9 cellular contexts compared by ENCODE assay signal in genomic region chr6:12890171-12890790, GRCh38.
DNase-seq lines count a peak whose midpoint lies in the region; ATAC-seq and TF ChIP-seq lines count a peak whose summit lies in the region.
"Had no signal": no experiment of that assay in that cellular context is flagged by ENCODE, and none has a peak within 500 bp of the region (broad histone marks: within the 10 kb centered on the region; RNA-seq: fewer than 3 reads in every experiment).

No MANE protein-coding gene starts in this region.

- H3K18ac ChIP-seq in mesendoderm (ENCODE audit: low read length): no peak overlapping the region

- H4K8ac ChIP-seq in mesendoderm (ENCODE audit: low read depth, low read length): no peak overlapping the region

- H3K23ac ChIP-seq in mesendoderm (ENCODE audit: low read length): no peak overlapping the region

- intact Hi-C loops in Calu3 (cut with micrococcal nuclease; ENCODE audit: unreplicated experiment): no loop called here
- intact Hi-C loops in activated naive CD4-positive, alpha-beta T cell treated with anti-CD3 and anti-CD28 coated beads for 36 hours (cut with micrococcal nuclease): loop anchor here (5.0 kb wide), 2 partner anchors 442 to 598 kb away; partner anchors contain the start of gene EDN1

- no peak overlapping the region for H3K4me2 ChIP-seq in mesendoderm (ENCODE audit: low read length)

- no TSS peak for BruUV-seq in Calu3 (replicated peaks; lab: Mats Ljungman, UMichigan)

- H3K27me3 Mint-ChIP-seq in Calu3 (ENCODE audit: unreplicated experiment): peaks cover 68% of the 10 kb centered on the region
- H3K27me3 Mint-ChIP-seq in activated naive CD4-positive, alpha-beta T cell treated with anti-CD3 and anti-CD28 coated beads for 36 hours (ENCODE audit: low read depth): peaks cover 15% of the 10 kb centered on the region

- peak; percentile 35 for TF ChIP-seq CTCF in Calu3 (IDR thresholded peaks at IDR 0.05; ENCODE audit: unreplicated experiment)

- H2BK120ac ChIP-seq in mesendoderm (ENCODE audit: low read depth, low read length): no peak overlapping the region

- no peak overlapping the region for H3K56ac ChIP-seq in mesendoderm (ENCODE audit: low read length)

- peak; percentile 6 for DNase-seq in Calu3
- peak; percentile 8 for DNase-seq in HS-27A (ENCODE audit: low read depth)
- peak; percentile 31 for DNase-seq in activated naive CD4-positive, alpha-beta T cell treated with anti-CD3 and anti-CD28 coated beads for 36 hours
- peak; percentile 53 for DNase-seq in mesendoderm
- DNase-seq in AG20443 (ENCODE audit: low spot score): no peak
- DNase-seq in NCI-H446 (lab: John Stamatoyannopoulos, UW): no peak
- no peak for DNase-seq in NCI-H1930 (lab: John Stamatoyannopoulos, UW)
- DNase-seq: NCI-H1048 had no signal

- H3K9me3 Mint-ChIP-seq in Calu3 (ENCODE audit: low read depth, unreplicated experiment): no peaks in the 10 kb centered on the region
- peaks cover 11% of the 10 kb centered on the region for H3K9me3 Mint-ChIP-seq in activated naive CD4-positive, alpha-beta T cell treated with anti-CD3 and anti-CD28 coated beads for 36 hours

- ATAC-seq in HG03039 (IDR thresholded peaks at IDR 0.05; ENCODE audit: unreplicated experiment): no peak

- no peaks in the 10 kb centered on the region for H3K27me3 ChIP-seq in mesendoderm (ENCODE audit: insufficient read depth, low read length, poor library complexity)

- H3K4ac ChIP-seq in mesendoderm (ENCODE audit: low read depth, low read length): no peak overlapping the region

- no CpG with 5 or more reads among the region's 9 CpGs for WGBS in mesendoderm (ENCODE audit: extremely low coverage, insufficient coverage, low lambda C conversion rate)

- no peak overlapping the region for H3K27ac Mint-ChIP-seq in Calu3 (ENCODE audit: unreplicated experiment)
- no peak overlapping the region for H3K27ac Mint-ChIP-seq in activated naive CD4-positive, alpha-beta T cell treated with anti-CD3 and anti-CD28 coated beads for 36 hours

- no peak overlapping the region for H2BK5ac ChIP-seq in mesendoderm (ENCODE audit: low read length)

- H2AK5ac ChIP-seq in mesendoderm (ENCODE audit: low read length): no peak overlapping the region

- CTCF ChIA-PET in Calu3 (lab: Charles Lee): no interaction called here
- CTCF ChIA-PET in activated naive CD4-positive, alpha-beta T cell treated with anti-CD3 and anti-CD28 coated beads for 36 hours (lab: Charles Lee): interaction anchor here (0.6 kb wide), 1 partner anchor 305 kb away, joined by 3 read pairs; no protein-coding TSS in a partner anchor

- no peaks in the 10 kb centered on the region for H3K79me1 ChIP-seq in mesendoderm (ENCODE audit: low read length)

- no peak overlapping the region for H2BK15ac ChIP-seq in mesendoderm (replicated peaks; ENCODE audit: low read depth)

- no peaks in the 10 kb centered on the region for H3K79me2 ChIP-seq in mesendoderm (ENCODE audit: control insufficient read depth, insufficient read depth, low read length)

- H3K4me3 ChIP-seq in mesendoderm (ENCODE audit: low read length): no peak overlapping the region

- no peak overlapping the region for H4K5ac ChIP-seq in mesendoderm (ENCODE audit: low read length)

- H3K36me3 Mint-ChIP-seq in Calu3 (ENCODE audit: insufficient read depth, unreplicated experiment): no peaks in the 10 kb centered on the region
- no peaks in the 10 kb centered on the region for H3K36me3 Mint-ChIP-seq in activated naive CD4-positive, alpha-beta T cell treated with anti-CD3 and anti-CD28 coated beads for 36 hours (ENCODE audit: low read depth)

- no peaks in the 10 kb centered on the region for H3K4me1 ChIP-seq in mesendoderm (ENCODE audit: control insufficient read depth, low read depth, low read length)

- H3K27ac ChIP-seq in mesendoderm (ENCODE audit: low read depth, low read length): no peak overlapping the region

- H3K9ac ChIP-seq in mesendoderm (ENCODE audit: low read length): no peak overlapping the region

- H3K36me3 ChIP-seq in mesendoderm (ENCODE audit: control insufficient read depth, insufficient read depth, low read length): no peaks in the 10 kb centered on the region

- no peak overlapping the region for H3K4me3 Mint-ChIP-seq in Calu3 (ENCODE audit: low read depth, unreplicated experiment)
- H3K4me3 Mint-ChIP-seq in activated naive CD4-positive, alpha-beta T cell treated with anti-CD3 and anti-CD28 coated beads for 36 hours: no peak overlapping the region

- no peaks in the 10 kb centered on the region for H3K4me1 Mint-ChIP-seq in Calu3 (ENCODE audit: low read depth, unreplicated experiment)
- no peaks in the 10 kb centered on the region for H3K4me1 Mint-ChIP-seq in activated naive CD4-positive, alpha-beta T cell treated with anti-CD3 and anti-CD28 coated beads for 36 hours (ENCODE audit: low read depth)

Comparison
In these comparisons a context has a peak if more than half of its experiments do, and no peak if none do; other contexts are left out.
1. DNase-seq: peak in Calu3 (single experiment), HS-27A (single experiment), activated naive CD4-positive, alpha-beta T cell treated with anti-CD3 and anti-CD28 coated beads for 36 hours (single experiment) and mesendoderm (single experiment); none in AG20443 (single experiment), NCI-H446 (0 of 2) and NCI-H1930 (0 of 2).